ENCODE assay signal across 1 cellular context in the genomic region with DNA sequence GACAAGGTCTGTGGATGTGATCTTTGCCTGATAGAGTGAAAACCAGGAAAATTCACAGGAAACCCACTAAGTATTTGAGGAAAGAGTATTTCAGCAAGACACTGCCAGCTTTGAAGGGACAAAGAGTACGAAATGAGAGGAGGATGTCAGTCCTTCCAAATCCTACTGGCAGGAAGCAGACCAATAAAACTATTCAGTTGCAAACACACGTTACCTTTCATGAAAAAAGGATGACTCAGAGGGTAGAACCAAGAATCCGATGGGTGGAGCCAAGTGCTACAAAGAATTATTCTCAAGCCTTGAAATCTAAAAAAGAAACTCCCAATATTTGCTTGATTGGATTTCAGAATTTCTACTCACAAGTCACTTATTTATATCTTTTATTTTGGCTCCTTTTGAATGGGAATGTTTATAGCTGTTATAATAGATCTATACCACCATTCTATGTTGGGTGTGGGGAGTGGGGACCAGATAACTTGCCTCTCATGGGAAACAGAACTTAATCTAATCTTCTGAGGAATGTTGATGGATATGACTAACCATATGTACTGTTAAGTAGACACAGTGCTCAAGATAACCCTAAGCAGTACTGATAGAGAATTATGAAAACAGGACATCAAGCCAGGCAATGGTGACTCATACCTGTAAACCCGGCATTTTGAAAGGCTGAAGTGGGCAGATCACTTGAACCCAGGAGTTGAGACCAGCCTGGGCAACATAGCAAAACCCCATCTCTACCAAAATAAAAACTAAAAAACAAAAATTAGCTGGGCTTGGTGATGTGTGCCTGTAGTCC.
TF ChIP-seq lines count a peak whose summit lies in the region.

No MANE protein-coding gene starts in this region.

TF ChIP-seq in H1, 55 proteins besides CTCF, POLR2A, EP300 and RAD21:
- TF ChIP-seq JUND (IDR thresholded peaks at IDR 0.05; ENCODE audit: low read length) (0 out of 2 replicates have a peak, but pooled peaks have one; percentile 40), EZH2 (IDR thresholded peaks at IDR 0.05; ENCODE audit: low read depth, low read length, severe bottlenecking) (no peak)
